ENCODE assay signal across 28 cellular contexts in the genomic region with DNA sequence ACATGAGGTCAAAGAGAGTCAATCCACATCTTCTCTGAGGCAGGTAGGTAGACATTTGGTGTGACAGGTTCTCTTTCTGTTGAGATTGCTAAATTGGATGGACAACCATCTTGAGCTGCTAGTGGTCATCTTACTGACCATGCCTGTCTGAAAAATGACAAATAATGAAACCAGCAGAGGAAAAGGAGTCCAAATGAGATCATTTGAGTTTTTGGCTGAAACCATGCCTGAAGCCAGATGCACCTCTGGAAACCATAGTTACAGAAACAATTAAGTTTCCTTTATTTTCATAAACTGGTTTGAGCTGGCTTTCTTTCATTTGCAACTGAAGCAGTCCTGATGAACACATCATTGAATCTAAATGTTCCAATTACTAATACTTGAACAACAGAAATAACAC.
"Had no signal": no experiment of that assay in that cellular context is flagged by ENCODE, and none has a peak within 500 bp of the region (broad histone marks: within the 10 kb centered on the region; RNA-seq: fewer than 3 reads in every experiment).

No MANE protein-coding gene starts in this region.

- H3K4me3 Mint-ChIP-seq: mesothelial cell of epicardium; naive thymus-derived CD4-positive, alpha-beta T cell; nephron; neural progenitor cell; stimulated activated effector memory CD8-positive, alpha-beta T cell treated with anti-CD3 and anti-CD28 coated beads, Interleukin-12 subunit alpha, Interleukin-12 subunit beta, amount 100 ng/mL, for 72 hours; type B pancreatic cell had no signal

- H3K4me2 ChIP-seq: hepatocyte, neural progenitor cell had no signal

- H3K9ac ChIP-seq: neural progenitor cell, parathyroid adenoma had no signal

- H2AFZ ChIP-seq: hepatocyte, neural progenitor cell, parathyroid adenoma had no signal

- H3K27me3 Mint-ChIP-seq: naive thymus-derived CD4-positive, alpha-beta T cell; type B pancreatic cell had no signal

- H3K27ac Mint-ChIP-seq: mesothelial cell of epicardium; naive thymus-derived CD4-positive, alpha-beta T cell; nephron; neural progenitor cell; stimulated activated effector memory CD8-positive, alpha-beta T cell treated with anti-CD3 and anti-CD28 coated beads, Interleukin-12 subunit alpha, Interleukin-12 subunit beta, amount 100 ng/mL, for 72 hours; type B pancreatic cell had no signal

- H3K27me3 ChIP-seq: dorsolateral prefrontal cortex, foreskin keratinocyte, gastroesophageal sphincter, heart left ventricle, hepatocyte, left lung, neural progenitor cell, sigmoid colon, testis, tibial artery had no signal

- FAIRE-seq: colon, kidney had no signal

- DNase-seq: dorsolateral prefrontal cortex; effector CD4-positive, alpha-beta T cell; foreskin keratinocyte; heart left ventricle; kidney; left lung; mesenchymal stem cell; naive thymus-derived CD4-positive, alpha-beta T cell; right cardiac atrium; sigmoid colon; stimulated activated CD4-positive, alpha-beta T cell treated with anti-CD3 and anti-CD28 coated beads, Interleukin-2, amount 100 ng/mL, for 24 hours; stimulated activated CD4-positive, alpha-beta T cell treated with anti-CD3 and anti-CD28 coated beads, Interleukin-4, amount 100 ng/mL, for 24 hours; stimulated activated naive CD8-positive, alpha-beta T cell treated with anti-CD3 and anti-CD28 coated beads, Interleukin-15, Interleukin-2, amounts not matched to agents 100 U/mL and 50 U/mL, for 24 hours; substantia nigra; testis; tibial artery had no signal

- H3K4me1 Mint-ChIP-seq: mesothelial cell of epicardium, neural progenitor cell had no signal

- H3K4me3 ChIP-seq: dorsolateral prefrontal cortex, gastroesophageal sphincter, heart left ventricle, hepatocyte, left lung, neural progenitor cell, prostate gland, sigmoid colon, testis, tibial artery had no signal

- H3K27ac ChIP-seq: dorsolateral prefrontal cortex, epithelial cell of prostate, foreskin keratinocyte, gastroesophageal sphincter, heart left ventricle, hepatocyte, left lung, neural progenitor cell, parathyroid adenoma, prostate gland, sigmoid colon, testis, tibial artery had no signal

- H3K4me1 ChIP-seq: foreskin keratinocyte, gastroesophageal sphincter, left lung, neural progenitor cell, parathyroid adenoma, prostate gland, tibial artery had no signal

- ATAC-seq: esophagus mucosa; foreskin keratinocyte; gastroesophageal sphincter; heart left ventricle; left lung; naive thymus-derived CD4-positive, alpha-beta T cell; stimulated activated effector memory CD8-positive, alpha-beta T cell treated with anti-CD3 and anti-CD28 coated beads, Interleukin-12 subunit alpha, Interleukin-12 subunit beta, amount 100 ng/mL, for 72 hours; stimulated activated naive CD8-positive, alpha-beta T cell treated with anti-CD3 and anti-CD28 coated beads, Interleukin-15, Interleukin-2, amounts not matched to agents 100 U/mL and 50 U/mL, for 24 hours had no signal

- H3K36me3 ChIP-seq: neural progenitor cell, prostate gland had no signal

- H3K9me3 ChIP-seq: gastroesophageal sphincter, prostate gland, sigmoid colon, testis, tibial artery had no signal

- H3K79me2 ChIP-seq: hepatocyte, parathyroid adenoma had no signal
